1 cellular context compared by ENCODE assay signal in genomic region chr16:74695450-74696422, GRCh38.
TF ChIP-seq lines count a peak whose summit lies in the region.

No MANE protein-coding gene starts in this region.

TF ChIP-seq in HepG2, 621 proteins besides CTCF, POLR2A, EP300 and RAD21 (continued from another document and continues in another):
- TF ChIP-seq PATZ1 (CRISPR knock-in tag; IDR thresholded peaks at IDR 0.05) = peak; percentile 53
- TF ChIP-seq PAWR (CRISPR knock-in tag; IDR thresholded peaks at IDR 0.05; ENCODE audit: borderline replicate concordance) = no peak
- TF ChIP-seq ZFP1 (CRISPR knock-in tag; IDR thresholded peaks at IDR 0.05) = no peak
- TF ChIP-seq RORA (CRISPR knock-in tag; IDR thresholded peaks at IDR 0.05) = no peak
- peak; percentile 58; the same call in 1 of the 2 replicates for TF ChIP-seq MIER2 (CRISPR knock-in tag; IDR thresholded peaks at IDR 0.05)
- TF ChIP-seq ZNF383 (CRISPR knock-in tag; IDR thresholded peaks at IDR 0.05; ENCODE audit: borderline replicate concordance) = no peak
- no peak for TF ChIP-seq MEIS1 (CRISPR knock-in tag; IDR thresholded peaks at IDR 0.05; ENCODE audit: borderline replicate concordance)
- no peak for TF ChIP-seq FUBP1 (CRISPR knock-in tag; IDR thresholded peaks at IDR 0.05; ENCODE audit: borderline replicate concordance)
- no peak for TF ChIP-seq TRAFD1 (CRISPR knock-in tag; IDR thresholded peaks at IDR 0.05; ENCODE audit: borderline replicate concordance)
- TF ChIP-seq ZNF264 (CRISPR knock-in tag; IDR thresholded peaks at IDR 0.05) = no peak
- TF ChIP-seq ZNF772 (CRISPR knock-in tag; IDR thresholded peaks at IDR 0.05) = no peak; the same call in 1 of the 2 replicates
- TF ChIP-seq ZNF3 (CRISPR knock-in tag; IDR thresholded peaks at IDR 0.05) = no peak
- TF ChIP-seq ZBTB20 (CRISPR knock-in tag; IDR thresholded peaks at IDR 0.05; ENCODE audit: borderline replicate concordance, low read depth) = no peak; the same call in 1 of the 2 replicates
- peak; percentile 54 for TF ChIP-seq HOXA3 (CRISPR knock-in tag; IDR thresholded peaks at IDR 0.05)
- TF ChIP-seq PPARG (CRISPR knock-in tag; conservative IDR thresholded peaks at IDR 0.05) = peak; percentile 59
- TF ChIP-seq SNAI1 (CRISPR knock-in tag; IDR thresholded peaks at IDR 0.05; ENCODE audit: borderline replicate concordance) = no peak
- no peak for TF ChIP-seq TEAD2 (CRISPR knock-in tag; IDR thresholded peaks at IDR 0.05)
- TF ChIP-seq ZNF205 (CRISPR knock-in tag; IDR thresholded peaks at IDR 0.05) = peak; percentile 62
- no peak for TF ChIP-seq ZBTB42 (CRISPR knock-in tag; IDR thresholded peaks at IDR 0.05)
- peak; percentile 78 for TF ChIP-seq ZNF136 (CRISPR knock-in tag; IDR thresholded peaks at IDR 0.05; ENCODE audit: low read depth)
- 0 out of 2 replicates have a peak, but pooled peaks have one; percentile 87 for TF ChIP-seq ZNF619 (CRISPR knock-in tag; IDR thresholded peaks at IDR 0.05)
- TF ChIP-seq PHB2 (IDR thresholded peaks at IDR 0.05; ENCODE audit: partially characterized antibody) = no peak
- TF ChIP-seq TBP (CRISPR knock-in tag; IDR thresholded peaks at IDR 0.05) = no peak
- TF ChIP-seq SALL1 (CRISPR knock-in tag; IDR thresholded peaks at IDR 0.05) = peak; percentile 84
- no peak for TF ChIP-seq GTF2F1 (IDR thresholded peaks at IDR 0.05; ENCODE audit: low read length)
- TF ChIP-seq KLF12 (CRISPR knock-in tag; IDR thresholded peaks at IDR 0.05; ENCODE audit: borderline replicate concordance) = no peak
- TF ChIP-seq ARNT2 (CRISPR knock-in tag; IDR thresholded peaks at IDR 0.05; ENCODE audit: low read depth) = 0 out of 2 replicates have a peak, but pooled peaks have one; percentile 4
- no peak for TF ChIP-seq CENPX (CRISPR knock-in tag; IDR thresholded peaks at IDR 0.05)
- no peak; the same call in 1 of the 2 replicates for TF ChIP-seq LBX2 (CRISPR knock-in tag; IDR thresholded peaks at IDR 0.05; ENCODE audit: borderline replicate concordance)
- TF ChIP-seq TOPORS (CRISPR knock-in tag; IDR thresholded peaks at IDR 0.05) = no peak
- TF ChIP-seq FOXJ3 (CRISPR knock-in tag; IDR thresholded peaks at IDR 0.05; ENCODE audit: borderline replicate concordance) = no peak
- no peak for TF ChIP-seq ATRX (CRISPR knock-in tag; IDR thresholded peaks at IDR 0.05; ENCODE audit: borderline replicate concordance)
- no peak for TF ChIP-seq IRX3 (CRISPR knock-in tag; IDR thresholded peaks at IDR 0.05; ENCODE audit: borderline replicate concordance, low read depth)
- peak; percentile 48; the same call in 1 of the 2 replicates for TF ChIP-seq MYC (CRISPR knock-in tag; IDR thresholded peaks at IDR 0.05; ENCODE audit: borderline replicate concordance)
- no peak for TF ChIP-seq MATR3 (CRISPR knock-in tag; IDR thresholded peaks at IDR 0.05)
- no peak for TF ChIP-seq SYNCRIP (IDR thresholded peaks at IDR 0.05; ENCODE audit: insufficient read depth, low read depth, low read length)
- TF ChIP-seq MAFG (CRISPR knock-in tag; IDR thresholded peaks at IDR 0.05) = no peak
- no peak for TF ChIP-seq CBX1 (IDR thresholded peaks at IDR 0.05; ENCODE audit: low read depth)
- no peak for TF ChIP-seq ZNF766 (CRISPR knock-in tag; IDR thresholded peaks at IDR 0.05; ENCODE audit: borderline replicate concordance)
- TF ChIP-seq ZFX (CRISPR knock-in tag; IDR thresholded peaks at IDR 0.05; ENCODE audit: low read depth) = peak; percentile 75
- TF ChIP-seq FOXK2 (IDR thresholded peaks at IDR 0.05) = no peak
- TF ChIP-seq TRIM22 (IDR thresholded peaks at IDR 0.05) = no peak
- no peak for TF ChIP-seq ZNF878 (CRISPR knock-in tag; IDR thresholded peaks at IDR 0.05)
- no peak for TF ChIP-seq ADNP (CRISPR knock-in tag; IDR thresholded peaks at IDR 0.05)
- TF ChIP-seq CERS6 (CRISPR knock-in tag; IDR thresholded peaks at IDR 0.05) = no peak
- peak; percentile 57; the same call in 1 of the 2 replicates for TF ChIP-seq MIER3 (CRISPR knock-in tag; IDR thresholded peaks at IDR 0.05; ENCODE audit: borderline replicate concordance)
- TF ChIP-seq SMAD3 (CRISPR knock-in tag; IDR thresholded peaks at IDR 0.05) = peak; percentile 74; the same call in 1 of the 2 replicates
- no peak for TF ChIP-seq AHR (CRISPR knock-in tag; IDR thresholded peaks at IDR 0.05)
- peak; percentile 54; the same call in 1 of the 2 replicates for TF ChIP-seq ZNF782 (CRISPR knock-in tag; IDR thresholded peaks at IDR 0.05; ENCODE audit: borderline replicate concordance)
- no peak for TF ChIP-seq ZNF280B (CRISPR knock-in tag; IDR thresholded peaks at IDR 0.05; ENCODE audit: borderline replicate concordance)
- no peak for TF ChIP-seq ZNF607 (CRISPR knock-in tag; IDR thresholded peaks at IDR 0.05; ENCODE audit: borderline replicate concordance)
- no peak for TF ChIP-seq HNRNPLL (IDR thresholded peaks at IDR 0.05; ENCODE audit: low read depth, low read length, poor library complexity, severe bottlenecking)
- 0 out of 2 replicates have a peak, but pooled peaks have one; percentile 42 for TF ChIP-seq ZBTB4 (CRISPR knock-in tag; IDR thresholded peaks at IDR 0.05; ENCODE audit: borderline replicate concordance)
- TF ChIP-seq ZSCAN25 (CRISPR knock-in tag; IDR thresholded peaks at IDR 0.05) = no peak
- peak; percentile 99 for TF ChIP-seq USF2 (IDR thresholded peaks at IDR 0.05; ENCODE audit: low read depth, low read length)
- TF ChIP-seq USF2 (CRISPR knock-in tag; IDR thresholded peaks at IDR 0.05; ENCODE audit: borderline replicate concordance) = peak; percentile 100; the same call in 1 of the 2 replicates
